Comparison of ENCODE assay signal across 21 cellular contexts in the genomic region with DNA sequence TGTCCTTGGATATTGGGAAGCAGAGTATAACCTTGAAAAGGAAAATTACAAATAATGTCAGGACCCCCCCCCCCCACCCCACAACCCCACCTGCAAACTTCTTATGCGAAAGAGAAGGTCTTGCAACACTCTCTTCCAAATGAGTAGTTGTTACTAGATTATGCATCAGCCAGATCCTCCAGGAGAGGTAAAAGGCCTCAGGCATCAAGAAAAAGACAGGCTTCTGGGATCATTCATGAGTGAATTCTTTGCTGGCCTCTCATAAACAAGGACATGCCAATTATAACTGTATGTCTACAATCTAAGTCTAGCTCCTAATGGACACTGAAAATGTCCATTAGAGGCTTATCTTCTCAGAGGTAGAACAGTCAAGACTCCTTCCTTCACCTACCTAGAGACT.
A peak's percentile ranks its signal among the peaks of the same experiment; 100 is the strongest.
DNase-seq lines count a peak whose midpoint lies in the region; ATAC-seq and TF ChIP-seq lines count a peak whose summit lies in the region.
"Had no signal": no experiment of that assay in that cellular context is flagged by ENCODE, and none has a peak within 500 bp of the region (broad histone marks: within the 10 kb centered on the region; RNA-seq: fewer than 3 reads in every experiment).

No MANE protein-coding gene starts in this region.

- H3K23ac ChIP-seq in trophoblast cell (ENCODE audit: low read length) = no peak overlapping the region

- H2BK120ac ChIP-seq in trophoblast cell (ENCODE audit: insufficient read depth, low read length, poor library complexity) = no peak overlapping the region

- H3K4me3 ChIP-seq in epithelial cell of esophagus (ENCODE audit: low read length) = no peak overlapping the region
- no peak overlapping the region for H3K4me3 ChIP-seq in trophoblast cell (ENCODE audit: low read depth, low read length)
- H3K4me3 ChIP-seq: A549 had no signal

- no peaks in the 10 kb centered on the region for H3K27me3 ChIP-seq in trophoblast cell (ENCODE audit: insufficient read depth, low read length)

- H3K4ac ChIP-seq in trophoblast cell (ENCODE audit: low read depth, low read length) = no peak overlapping the region

- TF ChIP-seq CTCF in epithelial cell of esophagus (IDR thresholded peaks at IDR 0.05; ENCODE audit: insufficient read depth, low read depth, low read length, missing control alignments) = no peak

- H2BK5ac ChIP-seq in trophoblast cell (ENCODE audit: low read depth, low read length, poor library complexity) = no peak overlapping the region

- H3K4me1 ChIP-seq in trophoblast cell (ENCODE audit: control insufficient read depth in 1 of 2, insufficient read depth in 2 of 2, low read length in 2 of 2) = peaks cover 0 to 2% of the 10 kb centered on the region in 2 experiments
- H3K4me1 ChIP-seq: A549, Caco-2 had no signal

- H2BK12ac ChIP-seq in trophoblast cell (ENCODE audit: low read length) = no peak overlapping the region

- ATAC-seq in GM21723 (IDR thresholded peaks at IDR 0.05; ENCODE audit: unreplicated experiment) (no peak), GM21619 (IDR thresholded peaks at IDR 0.05; ENCODE audit: unreplicated experiment) (no peak)
- ATAC-seq: A549, HCT116, HepG2 had no signal

- no peak overlapping the region for H3K4me2 ChIP-seq in trophoblast cell (ENCODE audit: low read length)
- H3K4me2 ChIP-seq: A549 had no signal

- no peak overlapping the region for H3K14ac ChIP-seq in trophoblast cell (ENCODE audit: low read length)

- WGBS in trophoblast cell (ENCODE audit: extremely low coverage, insufficient coverage, insufficient read length) = no CpG with 5 or more reads among the region's 1 CpG

- H3K27ac ChIP-seq in trophoblast cell (ENCODE audit: low read depth, low read length) = peak overlapping the region; percentile 64
- H3K27ac ChIP-seq: 22Rv1, A549, C4-2B had no signal

- H3K18ac ChIP-seq in trophoblast cell (ENCODE audit: low read length) = no peak overlapping the region

- no peak overlapping the region for H2AFZ ChIP-seq in trophoblast cell (ENCODE audit: insufficient read depth, low read length, poor library complexity)

- H4K8ac ChIP-seq in trophoblast cell (ENCODE audit: low read depth, low read length) = no peak overlapping the region

- peaks cover 5% of the 10 kb centered on the region for H3K9me3 ChIP-seq in trophoblast cell (ENCODE audit: insufficient read depth, low read depth, low read length)
- H3K9me3 ChIP-seq: A549, Caco-2 had no signal

- no peak overlapping the region for H4K12ac ChIP-seq in trophoblast cell (ENCODE audit: low read depth, low read length)

- no peak overlapping the region for H2AK5ac ChIP-seq in trophoblast cell (ENCODE audit: low read length)

- H3K36me3 ChIP-seq in trophoblast cell (ENCODE audit: control insufficient read depth in 1 of 2, insufficient read depth in 2 of 2, low read length in 2 of 2) = no peaks in the 10 kb centered on the region

- no peaks in the 10 kb centered on the region for H3K79me2 ChIP-seq in trophoblast cell (ENCODE audit: control insufficient read depth, insufficient read depth, low read length, poor library complexity)

- DNase-seq in NCI-H82 (lab: John Stamatoyannopoulos, UW) = peak; percentile 44
- DNase-seq in NCI-H82 treated with DMSO at 0.1 percent for 48 hours (lab: John Stamatoyannopoulos, UW; ENCODE audit: unreplicated experiment) = no peak
- peak; percentile 30 for DNase-seq in epithelial cell of esophagus (ENCODE audit: low read depth)
- DNase-seq in trophoblast cell = peak in 1 of 2 donors; percentile 2
- DNase-seq in globus pallidus (ENCODE audit: low spot score) = no peak
- DNase-seq: AML-193; Caco-2; CD4-positive, alpha-beta T cell; DMS153; DMS79; GDM1; GOT3; H7; HFFc6 had no signal

- H3K9ac ChIP-seq in trophoblast cell (ENCODE audit: low read length) = no peak overlapping the region

- H3K79me1 ChIP-seq in trophoblast cell (ENCODE audit: low read length) = peaks cover 5% of the 10 kb centered on the region

- H4K91ac ChIP-seq in trophoblast cell (ENCODE audit: low read depth, low read length) = no peak overlapping the region

Comparison
In these comparisons a context has a peak if more than half of its experiments do, and no peak if none do; other contexts are left out.
1. DNase-seq: peak in NCI-H82 (single experiment) and epithelial cell of esophagus (single experiment); none in NCI-H82 treated with DMSO at 0.1 percent for 48 hours (single experiment) and globus pallidus (single experiment).